In the genomic region with DNA sequence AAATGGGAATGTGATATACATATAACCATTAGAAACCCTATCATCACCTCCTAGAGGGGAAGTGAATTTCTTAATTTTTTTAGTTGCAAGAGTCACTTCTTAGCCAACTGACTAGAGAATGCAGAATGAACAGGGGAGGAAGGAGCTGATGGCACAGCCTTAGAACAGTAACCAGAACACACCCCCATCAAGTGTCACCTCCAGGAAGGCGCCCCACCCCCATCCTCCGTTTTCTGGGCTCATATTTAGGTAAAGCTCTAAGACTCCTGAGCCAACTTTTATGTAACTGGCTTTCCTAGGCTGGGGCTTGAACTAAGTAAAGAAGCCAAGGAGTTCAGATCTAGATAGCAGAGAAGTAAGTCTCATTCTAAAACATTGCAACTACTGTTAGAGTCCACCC, we compare ENCODE assay signal across 23 cellular contexts. TPM values are rescaled to one million over a fixed set of nuclear protein-coding genes. Genes with fewer than 3 reads are reported as not detected.
DNase-seq lines count a peak whose midpoint lies in the region; ATAC-seq and TF ChIP-seq lines count a peak whose summit lies in the region.
"Had no signal": no experiment of that assay in that cellular context is flagged by ENCODE, and none has a peak within 500 bp of the region (broad histone marks: within the 10 kb centered on the region; RNA-seq: fewer than 3 reads in every experiment).

No MANE protein-coding gene starts in this region.

- DNase-seq in CD4-positive, alpha-beta T cell = no peak
- DNase-seq in GM23338 (ENCODE audit: low spot score) = no peak
- no peak for DNase-seq in T-helper 17 cell
- no peak for DNase-seq in stimulated activated effector memory CD8-positive, alpha-beta T cell treated with anti-CD3 and anti-CD28 coated beads, Interleukin-12 subunit alpha, Interleukin-12 subunit beta, amount 100 ng/mL, for 72 hours (ENCODE audit: low spot score in 2 of 2)
- DNase-seq in NCI-H146 treated with DMSO at 0.1 percent for 48 hours (lab: John Stamatoyannopoulos, UW; ENCODE audit: unreplicated experiment) = no peak
- DNase-seq in hippocampal formation (lab: John Stamatoyannopoulos, UW) = no peak
- DNase-seq: BE2C; Caco-2; CD4-positive, CD25-positive, alpha-beta regulatory T cell; DND-41; KBM-7; NCI-H1105; NCI-H146; NCI-H2029 treated with DMSO at 0.1 percent for 48 hours; NCI-H226; NCI-H510A treated with DMSO at 0.1 percent for 48 hours; NCI-H82 had no signal

- H3K27me3 Mint-ChIP-seq in CD4-positive, alpha-beta T cell = no peaks in the 10 kb centered on the region
- peaks cover 5% of the 10 kb centered on the region for H3K27me3 Mint-ChIP-seq in GM23338 (ENCODE audit: insufficient read depth, low read depth, poor library complexity)
- H3K27me3 Mint-ChIP-seq in T-helper 17 cell = no peaks in the 10 kb centered on the region
- H3K27me3 Mint-ChIP-seq: CD4-positive, CD25-positive, alpha-beta regulatory T cell had no signal

- H3K9me3 ChIP-seq in CD4-positive, alpha-beta T cell (ENCODE audit: control insufficient read depth, low read length) = no peaks in the 10 kb centered on the region
- no peaks in the 10 kb centered on the region for H3K9me3 ChIP-seq in T-helper 17 cell (ENCODE audit: control insufficient read depth, low read length, poor library complexity, severe bottlenecking)
- H3K9me3 ChIP-seq: BE2C, Caco-2 had no signal

- no peaks in the 10 kb centered on the region for H3F3A ChIP-seq in GM23338 (replicated peaks; ENCODE audit: low read depth)

- intact Hi-C loops in CD4-positive, alpha-beta T cell (cut with DNase I, micrococcal nuclease) = no loop called here

- H3K27ac ChIP-seq in CD4-positive, alpha-beta T cell (ENCODE audit: low read depth, low read length) = no peak overlapping the region
- H3K27ac ChIP-seq in GM23338 (ENCODE audit: low read depth) = no peak overlapping the region; the same call in 1 of the 2 replicates

- no peak for ATAC-seq in CD4-positive, alpha-beta T cell (ENCODE audit: poor library complexity)
- ATAC-seq in GM23338 (no peak), T-helper 17 cell (no peak), HG02970 (IDR thresholded peaks at IDR 0.05; ENCODE audit: low FRiP score, unreplicated experiment) (no peak)
- ATAC-seq in stimulated activated effector memory CD8-positive, alpha-beta T cell treated with anti-CD3 and anti-CD28 coated beads, Interleukin-12 subunit alpha, Interleukin-12 subunit beta, amount 100 ng/mL, for 72 hours = no peak
- ATAC-seq: GM12878, Panc1, SK-N-SH treated with all-trans-retinoic acid at 6 μM for 48 hours had no signal

- peaks cover 5% of the 10 kb centered on the region for H3K4me1 Mint-ChIP-seq in CD4-positive, alpha-beta T cell (ENCODE audit: low read depth)
- H3K4me1 Mint-ChIP-seq in GM23338 (peaks cover 26% of the 10 kb centered on the region), T-helper 17 cell (peaks cover 9% of the 10 kb centered on the region)
- H3K4me1 Mint-ChIP-seq in stimulated activated effector memory CD8-positive, alpha-beta T cell treated with anti-CD3 and anti-CD28 coated beads, Interleukin-12 subunit alpha, Interleukin-12 subunit beta, amount 100 ng/mL, for 72 hours = peaks cover 9% of the 10 kb centered on the region

- H3K9me3 Mint-ChIP-seq in CD4-positive, alpha-beta T cell = no peaks in the 10 kb centered on the region
- H3K9me3 Mint-ChIP-seq in GM23338 = no peaks in the 10 kb centered on the region; the same call in 2 of the 3 replicates
- H3K9me3 Mint-ChIP-seq in stimulated activated effector memory CD8-positive, alpha-beta T cell treated with anti-CD3 and anti-CD28 coated beads, Interleukin-12 subunit alpha, Interleukin-12 subunit beta, amount 100 ng/mL, for 72 hours = no peaks in the 10 kb centered on the region
- H3K9me3 Mint-ChIP-seq: CD4-positive, CD25-positive, alpha-beta regulatory T cell had no signal

- peaks cover 15% of the 10 kb centered on the region for H3K4me1 ChIP-seq in GM23338 (ENCODE audit: insufficient read depth)
- H3K4me1 ChIP-seq: BE2C, Caco-2 had no signal

- no peak overlapping the region for H3K4me3 Mint-ChIP-seq in CD4-positive, alpha-beta T cell
- no peak overlapping the region for H3K4me3 Mint-ChIP-seq in GM23338
- no peak overlapping the region for H3K4me3 Mint-ChIP-seq in T-helper 17 cell
- no peak overlapping the region for H3K4me3 Mint-ChIP-seq in stimulated activated effector memory CD8-positive, alpha-beta T cell treated with anti-CD3 and anti-CD28 coated beads, Interleukin-12 subunit alpha, Interleukin-12 subunit beta, amount 100 ng/mL, for 72 hours
- H3K4me3 Mint-ChIP-seq: CD4-positive, CD25-positive, alpha-beta regulatory T cell had no signal

- no peaks in the 10 kb centered on the region for H3K9me2 ChIP-seq in GM23338 (ENCODE audit: insufficient read depth)

- H3K27me3 ChIP-seq in CD4-positive, alpha-beta T cell (ENCODE audit: control insufficient read depth, insufficient read depth, low read length) = no peaks in the 10 kb centered on the region
- no peaks in the 10 kb centered on the region for H3K27me3 ChIP-seq in GM23338 (ENCODE audit: insufficient read depth)
- H3K27me3 ChIP-seq: BE2C had no signal

- peak overlapping the region; percentile 55; the same call in 1 of the 2 replicates for H3K4me2 ChIP-seq in GM23338

- no peak for TF ChIP-seq CTCF in CD4-positive, alpha-beta T cell (IDR thresholded peaks at IDR 0.05)
- TF ChIP-seq CTCF in GM23338 (conservative IDR thresholded peaks at IDR 0.05; ENCODE audit: low read depth in 2 of 2) = no peak

- POLR2A ChIA-PET in CD4-positive, alpha-beta T cell (lab: Charles Lee) = no interaction called here

- CTCF ChIA-PET in CD4-positive, alpha-beta T cell (lab: Charles Lee) = interaction anchor here (1.1 kb wide), 1 partner anchor 107 kb away, joined by 3 read pairs; no protein-coding TSS in a partner anchor

- no peaks in the 10 kb centered on the region for H3K79me2 ChIP-seq in GM23338 (replicated peaks; ENCODE audit: insufficient read depth)

- H3K4me3 ChIP-seq in GM23338 = no peak overlapping the region
- H3K4me3 ChIP-seq: GM12878 had no signal

- H3K27ac Mint-ChIP-seq in CD4-positive, alpha-beta T cell = peak overlapping the region; percentile 2
- H3K27ac Mint-ChIP-seq in GM23338 (no peak overlapping the region), T-helper 17 cell (peak overlapping the region; percentile 34)
- H3K27ac Mint-ChIP-seq in stimulated activated effector memory CD8-positive, alpha-beta T cell treated with anti-CD3 and anti-CD28 coated beads, Interleukin-12 subunit alpha, Interleukin-12 subunit beta, amount 100 ng/mL, for 72 hours = peak overlapping the region; percentile 20

- no peaks in the 10 kb centered on the region for H3K36me3 ChIP-seq in GM23338 (ENCODE audit: insufficient read depth)
- H3K36me3 ChIP-seq: BE2C had no signal

- no peak overlapping the region for H2AFZ ChIP-seq in GM23338

- H3K36me3 Mint-ChIP-seq in CD4-positive, alpha-beta T cell (ENCODE audit: low read depth) = peaks cover 44% of the 10 kb centered on the region
- no peaks in the 10 kb centered on the region for H3K36me3 Mint-ChIP-seq in GM23338 (ENCODE audit: low read depth)
- peaks cover 4% of the 10 kb centered on the region for H3K36me3 Mint-ChIP-seq in T-helper 17 cell (ENCODE audit: low read depth)
- peaks cover 68% of the 10 kb centered on the region for H3K36me3 Mint-ChIP-seq in stimulated activated effector memory CD8-positive, alpha-beta T cell treated with anti-CD3 and anti-CD28 coated beads, Interleukin-12 subunit alpha, Interleukin-12 subunit beta, amount 100 ng/mL, for 72 hours

- H4K20me1 ChIP-seq in GM23338 (replicated peaks; ENCODE audit: insufficient read depth) = no peaks in the 10 kb centered on the region

RNA-seq across cellular contexts. Expression of gene COL17A1, which starts 54.0 kb away (rescaled TPM):
- total RNA-seq in CD4-positive, alpha-beta T cell = not detected
- 0.04 and 1.3 TPM in 2 replicates for total RNA-seq in GM23338 (2014; rRNA removed; shearing (Covaris generic))
- polyA plus RNA-seq in GM23338 (2016; fragmentation: Nextera tagmentation; extraction: Ambion mirVana) = 0.64 and 1.1 TPM in 2 replicates
- not detected for total RNA-seq in T-helper 17 cell
- total RNA-seq: A673; CD4-positive, CD25-positive, alpha-beta regulatory T cell; GM12878; H4 had no signal
